ENCODE assay signal across 37 cellular contexts in the genomic region with DNA sequence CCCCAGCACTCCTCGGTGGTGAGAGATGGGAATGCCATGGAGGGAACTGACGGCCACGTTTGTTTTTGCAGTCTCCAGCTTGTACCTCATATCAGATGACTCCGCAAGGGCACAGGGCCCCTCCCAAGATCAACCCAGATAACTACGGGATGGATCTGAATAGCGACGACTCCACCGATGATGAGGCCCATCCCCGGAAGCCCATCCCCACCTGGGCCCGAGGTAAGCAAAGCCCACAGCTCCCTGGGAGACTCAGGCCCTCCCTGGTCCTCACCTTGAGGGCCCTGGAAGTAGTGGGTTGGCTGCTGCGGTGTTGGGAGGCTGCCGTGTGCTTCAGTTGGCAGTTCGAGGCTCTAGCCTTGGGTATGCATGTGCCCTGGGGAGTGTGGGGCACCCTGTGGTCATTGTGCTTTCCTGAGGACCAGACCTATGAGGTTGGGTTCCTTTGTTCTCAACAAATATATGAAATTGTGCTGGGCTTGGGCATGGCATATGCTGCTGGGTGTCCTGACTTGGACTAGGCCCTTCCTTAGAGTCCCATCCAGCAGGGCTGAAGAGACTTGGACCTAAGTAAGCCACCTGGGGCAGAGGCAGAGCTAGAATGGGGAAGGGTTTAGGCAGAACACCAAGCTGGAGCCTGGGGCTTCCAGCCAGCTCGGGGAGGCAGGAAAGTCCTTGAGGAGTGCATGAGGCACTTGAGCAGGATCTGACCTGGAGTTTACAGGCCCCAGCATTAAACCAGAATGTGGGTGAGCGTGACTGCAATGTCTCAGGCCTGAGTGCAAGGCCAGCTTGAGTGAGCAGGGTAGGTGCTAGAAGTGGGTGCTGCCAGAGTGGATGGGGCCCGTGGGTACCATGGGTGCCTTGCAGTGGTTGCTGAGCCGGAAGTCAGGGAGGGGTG. TPM values are rescaled to one million over a fixed set of nuclear protein-coding genes. Genes with fewer than 3 reads are reported as not detected.
DNase-seq lines count a peak whose midpoint lies in the region; ATAC-seq, FAIRE-seq and TF ChIP-seq lines count a peak whose summit lies in the region.
"Had no signal": no experiment of that assay in that cellular context is flagged by ENCODE, and none has a peak within 500 bp of the region (broad histone marks: within the 10 kb centered on the region; RNA-seq: fewer than 3 reads in every experiment).

No MANE protein-coding gene starts in this region.

- TF ChIP-seq CTCF in left ventricle myocardium inferior (IDR thresholded peaks at IDR 0.05; ENCODE audit: borderline replicate concordance) = no peak
- no peak for TF ChIP-seq CTCF in chondrocyte (IDR thresholded peaks at IDR 0.05)

- no peaks in the 10 kb centered on the region for H3K27me3 Mint-ChIP-seq in chondrocyte (ENCODE audit: low read depth)
- H3K27me3 Mint-ChIP-seq: activated naive CD8-positive, alpha-beta T cell treated with anti-CD3 and anti-CD28 coated beads for 36 hours; CD4-positive, alpha-beta T cell; dendritic cell treated with granulocyte-macrophage colony-stimulating factor and Interleukin-4, amounts not matched to agents 40 ng/mL and 50 ng/mL, for 4 days; stimulated activated memory B cell treated with anti-CD40 and anti-IgM and Interleukin-4, amounts not matched to agents 10 μg/mL and 1 μg/mL and 100 μg/mL, for 72 hours had no signal

- peak; percentile 18 for ATAC-seq in Right ventricle myocardium inferior
- ATAC-seq in aorta (ENCODE audit: low FRiP score) = no peak
- ATAC-seq in HG03280 (IDR thresholded peaks at IDR 0.05; ENCODE audit: unreplicated experiment) = no peak
- ATAC-seq: esophagus mucosa had no signal

- no peaks in the 10 kb centered on the region for H3K9me3 Mint-ChIP-seq in chondrocyte (ENCODE audit: low read depth)
- H3K9me3 Mint-ChIP-seq: activated naive CD8-positive, alpha-beta T cell treated with anti-CD3 and anti-CD28 coated beads for 36 hours; CD4-positive, alpha-beta T cell; dendritic cell treated with granulocyte-macrophage colony-stimulating factor and Interleukin-4, amounts not matched to agents 40 ng/mL and 50 ng/mL, for 4 days; HFFc6; mesothelial cell of epicardium; stimulated activated memory B cell treated with anti-CD40 and anti-IgM and Interleukin-4, amounts not matched to agents 10 μg/mL and 1 μg/mL and 100 μg/mL, for 72 hours had no signal

- H3K4me3 ChIP-seq in left ventricle myocardium inferior = no peak overlapping the region
- H3K4me3 ChIP-seq in aorta (ENCODE audit: low read length in 2 of 2) = no peak overlapping the region
- H3K4me3 ChIP-seq: cardiac muscle cell, suprapubic skin, uterus had no signal

- H3K27me3 ChIP-seq in left ventricle myocardium inferior (ENCODE audit: low read depth) (no peaks in the 10 kb centered on the region), aorta (ENCODE audit: control insufficient read depth in 1 of 2, insufficient read depth in 2 of 2, low read length in 1 of 2) (no peaks in the 10 kb centered on the region)
- H3K27me3 ChIP-seq: cardiac muscle cell, neutrophil, suprapubic skin, uterus had no signal

- H3K9me3 ChIP-seq in left ventricle myocardium inferior (replicated peaks) (no peaks in the 10 kb centered on the region), aorta (ENCODE audit: control insufficient read depth, low read length) (no peaks in the 10 kb centered on the region)
- H3K9me3 ChIP-seq: neutrophil, suprapubic skin, uterus had no signal

- H3K36me3 ChIP-seq in left ventricle myocardium inferior (peaks cover 71% of the 10 kb centered on the region), aorta (ENCODE audit: control insufficient read depth in 1 of 2, insufficient read depth in 2 of 2, low read length in 1 of 2) (peaks cover 3 to 15% of the 10 kb centered on the region in 2 donors)
- H3K36me3 ChIP-seq: uterus had no signal

- whole genome bisulfite sequencing in aorta, 2 donors = 92 to 93% methylated on average over 17 of the region's 17 CpGs

- peaks cover 39% of the 10 kb centered on the region for H3K36me3 Mint-ChIP-seq in chondrocyte (ENCODE audit: low read depth)

- intact Hi-C loops in Right ventricle myocardium inferior (cut with DNase I) (no loop called here), left ventricle myocardium inferior (cut with micrococcal nuclease) (no loop called here), posterior vena cava (cut with DNase I) (no loop called here), aorta (cut with DNase I) (no loop called here)

- H3K27ac Mint-ChIP-seq in chondrocyte (ENCODE audit: unreplicated experiment) = no peak overlapping the region
- H3K27ac Mint-ChIP-seq: activated naive CD8-positive, alpha-beta T cell treated with anti-CD3 and anti-CD28 coated beads for 36 hours; CD4-positive, alpha-beta T cell; dendritic cell treated with granulocyte-macrophage colony-stimulating factor and Interleukin-4, amounts not matched to agents 40 ng/mL and 50 ng/mL, for 4 days; HFFc6; mesothelial cell of epicardium; stimulated activated memory B cell treated with anti-CD40 and anti-IgM and Interleukin-4, amounts not matched to agents 10 μg/mL and 1 μg/mL and 100 μg/mL, for 72 hours had no signal

- no peak overlapping the region for H3K27ac ChIP-seq in left ventricle myocardium inferior (replicated peaks)
- no peak overlapping the region for H3K27ac ChIP-seq in aorta (ENCODE audit: low read depth in 1 of 2, low read length in 2 of 2)
- H3K27ac ChIP-seq: cardiac muscle cell, neutrophil, suprapubic skin, uterus, VCaP had no signal

- DNase-seq in Right ventricle myocardium inferior (ENCODE audit: missing footprints) = no peak
- no peak for DNase-seq in left ventricle myocardium inferior
- peak; percentile 58 for DNase-seq in chondrocyte (ENCODE audit: low spot score)
- peak; percentile 62 for DNase-seq in posterior vena cava (ENCODE audit: low spot score)
- DNase-seq in aorta = peak; percentile 31 to 44
- no peak for DNase-seq in GM19239 (ENCODE audit: insufficient read length, low spot score)
- DNase-seq in NCI-H446 (lab: John Stamatoyannopoulos, UW) = no peak
- DNase-seq: activated CD4-positive, alpha-beta T cell treated with anti-CD3 and anti-CD28 coated beads, Interleukin-2, amount 50 U/mL, for 1 hour; activated gamma-delta T cell; activated naive CD8-positive, alpha-beta T cell treated with anti-CD3 and anti-CD28 coated beads for 36 hours; anterior cingulate cortex; CD4-positive, alpha-beta T cell; glutamatergic neuron; GOT3; HFFc6; NCI-H1048; NCI-H1694; NCI-H446 treated with DMSO at 0.1 percent for 48 hours; NCI-H774; stimulated activated CD4-positive, alpha-beta T cell treated with anti-CD3 and anti-CD28 coated beads, Interleukin-15, amount 100 ng/mL, for 24 hours; stimulated activated CD4-positive, alpha-beta T cell treated with anti-CD3 and anti-CD28 coated beads, Interleukin-4, amount 100 ng/mL, for 4 hours; uterus had no signal

- peaks cover 17% of the 10 kb centered on the region for H3K4me1 ChIP-seq in left ventricle myocardium inferior
- H3K4me1 ChIP-seq in aorta (ENCODE audit: control insufficient read depth in 1 of 2, insufficient read depth in 2 of 2, low read length in 2 of 2) = no peaks in the 10 kb centered on the region
- H3K4me1 ChIP-seq: uterus had no signal

- no peak for FAIRE-seq in GM19239 (lab: Jason Lieb, UNC)
- FAIRE-seq: HTR-8/SVneo, RCC 7860 had no signal

- H3K4me1 Mint-ChIP-seq in chondrocyte (ENCODE audit: low read depth) = no peaks in the 10 kb centered on the region
- H3K4me1 Mint-ChIP-seq: activated naive CD8-positive, alpha-beta T cell treated with anti-CD3 and anti-CD28 coated beads for 36 hours; mesothelial cell of epicardium; stimulated activated memory B cell treated with anti-CD40 and anti-IgM and Interleukin-4, amounts not matched to agents 10 μg/mL and 1 μg/mL and 100 μg/mL, for 72 hours had no signal

- no peak overlapping the region for H3K4me3 Mint-ChIP-seq in chondrocyte (ENCODE audit: unreplicated experiment)
- H3K4me3 Mint-ChIP-seq: activated naive CD8-positive, alpha-beta T cell treated with anti-CD3 and anti-CD28 coated beads for 36 hours; CD4-positive, alpha-beta T cell; dendritic cell treated with granulocyte-macrophage colony-stimulating factor and Interleukin-4, amounts not matched to agents 40 ng/mL and 50 ng/mL, for 4 days; HFFc6; mesothelial cell of epicardium; stimulated activated memory B cell treated with anti-CD40 and anti-IgM and Interleukin-4, amounts not matched to agents 10 μg/mL and 1 μg/mL and 100 μg/mL, for 72 hours had no signal

RNA-seq across cellular contexts. Expression of gene INCENP, which starts 26.4 kb away (rescaled TPM):
- total RNA-seq in Right ventricle myocardium inferior (10.5 TPM), left ventricle myocardium inferior (9.8 TPM), chondrocyte (21.6 to 24.6 TPM (median 22.4 TPM) in 3 replicates), posterior vena cava (10 to 100 TPM; 11.8 to 22.4 TPM), aorta (10 to 100 TPM; 17.8 to 19.8 TPM)
- polyA plus RNA-seq in aorta = 1 to 10 TPM; 3.5 to 7.2 TPM

RNA-seq across cellular contexts. Expression of gene SCGB1D1, which starts 39.8 kb away (rescaled TPM):
- total RNA-seq in Right ventricle myocardium inferior = not detected
- not detected for total RNA-seq in left ventricle myocardium inferior
- not detected in 3 replicates for total RNA-seq in chondrocyte
- not detected for total RNA-seq in posterior vena cava
- total RNA-seq in aorta = not detected
- not detected for polyA plus RNA-seq in aorta
- total RNA-seq: A673; activated naive CD8-positive, alpha-beta T cell treated with anti-CD3 and anti-CD28 coated beads for 36 hours; cardiac muscle cell; CD4-positive, alpha-beta T cell; esophagus mucosa; fibroblast of villous mesenchyme; HFFc6; liver; mesothelial cell of epicardium; pulmonary artery endothelial cell; suprapubic skin; uterus had no signal
- polyA plus RNA-seq: cardiac muscle cell, liver had no signal

RNA-seq across cellular contexts. Expression of gene SCGB2A1, which starts 58.2 kb away (rescaled TPM):
- total RNA-seq in Right ventricle myocardium inferior (not detected), left ventricle myocardium inferior (not detected), chondrocyte (not detected in 3 replicates), posterior vena cava (not detected), aorta (not detected)
- not detected for polyA plus RNA-seq in aorta
- total RNA-seq: A673; activated naive CD8-positive, alpha-beta T cell treated with anti-CD3 and anti-CD28 coated beads for 36 hours; cardiac muscle cell; CD4-positive, alpha-beta T cell; esophagus mucosa; fibroblast of villous mesenchyme; HFFc6; mesothelial cell of epicardium; pulmonary artery endothelial cell had no signal
- polyA plus RNA-seq: cardiac muscle cell, liver had no signal

Comparison
In these comparisons a context has a peak if more than half of its experiments do, and no peak if none do; other contexts are left out.
1. DNase-seq: peak in chondrocyte (single experiment), posterior vena cava (single experiment) and aorta (2 of 2); none in Right ventricle myocardium inferior (single experiment), left ventricle myocardium inferior (single experiment), GM19239 (single experiment) and NCI-H446 (0 of 2).